Comparison of ENCODE assay signal across 11 cellular contexts in the genomic region with DNA sequence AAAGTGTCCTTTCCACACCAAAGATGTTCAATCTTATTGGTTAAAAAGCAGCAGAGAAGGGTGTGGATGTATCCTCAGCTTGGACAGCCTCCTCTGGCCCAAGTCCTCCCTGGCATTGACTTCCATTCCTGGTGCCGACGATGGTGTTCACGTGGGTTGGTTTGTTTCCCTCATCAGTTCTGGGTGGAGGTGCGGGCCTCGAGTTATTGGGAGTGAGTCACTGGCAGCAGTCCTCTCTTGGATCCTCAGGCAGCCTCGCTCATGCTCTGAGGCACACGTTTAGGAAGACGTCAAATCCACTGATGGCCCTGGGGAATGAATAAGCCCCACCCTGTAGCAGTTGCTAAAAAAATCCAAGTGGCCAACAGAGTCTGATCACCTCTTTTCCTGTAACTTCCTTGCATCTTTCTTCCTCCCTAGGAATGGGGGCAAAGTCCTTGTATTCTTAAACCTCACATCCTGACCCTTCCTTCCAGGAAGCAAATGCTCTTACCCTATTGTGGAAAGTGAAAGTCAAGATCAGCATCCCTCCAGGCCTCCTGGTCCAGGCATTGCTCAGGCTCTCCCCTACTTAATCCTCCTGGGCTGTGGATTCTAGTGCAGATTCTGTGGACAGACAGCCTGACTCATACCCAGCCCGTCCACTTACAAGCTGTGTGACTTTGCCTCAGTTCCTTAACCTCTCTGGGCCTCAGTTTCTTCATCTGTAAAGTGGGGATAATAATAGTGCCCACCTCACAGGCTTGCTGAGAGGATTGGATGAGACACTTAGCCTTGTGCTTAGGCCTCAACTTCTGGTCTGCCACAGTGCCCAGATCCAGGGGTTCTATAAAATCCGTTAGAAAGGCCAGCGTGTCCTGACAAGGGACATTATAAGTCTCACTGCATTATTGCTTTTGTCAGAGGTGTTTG.
DNase-seq lines count a peak whose midpoint lies in the region; ATAC-seq and TF ChIP-seq lines count a peak whose summit lies in the region.
"Had no signal": no experiment of that assay in that cellular context is flagged by ENCODE, and none has a peak within 500 bp of the region (broad histone marks: within the 10 kb centered on the region; RNA-seq: fewer than 3 reads in every experiment).

No MANE protein-coding gene starts in this region.

- POLR2A ChIA-PET in RWPE1 (lab: Yijun Ruan, JAX; ENCODE audit: low non-redundant PET): no interaction called here

- H3K4me2 ChIP-seq in BLaER1 treated with 17β-estradiol and CSF1 and Interleukin-3, amounts not matched to agents 10 nM and 100 nM: peak overlapping the region; percentile 4 to 64 (median 39); a peak in 16 of 22 replicates

- CTCF ChIA-PET in RWPE1 (lab: Yijun Ruan, JAX): no interaction called here

- H3K4me1 ChIP-seq in BLaER1 treated with 17β-estradiol and CSF1 and Interleukin-3, amounts not matched to agents 10 nM and 100 nM: peaks cover 4 to 28% (median 19%) of the 10 kb centered on the region in 10 experiments; a peak in 17 of 20 replicates
- no peaks in the 10 kb centered on the region for H3K4me1 ChIP-seq in upper lobe of right lung

- peak; percentile 87 for ATAC-seq in Right ventricle myocardium superior (ENCODE audit: poor library complexity)
- no peak for ATAC-seq in upper lobe of right lung
- no peak for ATAC-seq in GM21619 (IDR thresholded peaks at IDR 0.05; ENCODE audit: unreplicated experiment)
- ATAC-seq: activated T-helper 17 cell treated with anti-CD3 and anti-CD28 coated beads, Interleukin-2, amount 50 U/mL, for 72 hours had no signal

- intact Hi-C loops in Right ventricle myocardium superior (cut with DNase I): no loop called here
- intact Hi-C loops in posterior vena cava (cut with DNase I): no loop called here
- intact Hi-C loops in upper lobe of right lung (cut with DNase I): no loop called here

- no peak overlapping the region for H3K4me3 ChIP-seq in BLaER1 treated with 17β-estradiol and CSF1 and Interleukin-3, amounts not matched to agents 10 nM and 100 nM
- H3K4me3 ChIP-seq in upper lobe of right lung: no peak overlapping the region

- no peak overlapping the region for H3K9ac ChIP-seq in BLaER1 treated with 17β-estradiol and CSF1 and Interleukin-3, amounts not matched to agents 10 nM and 100 nM

- H3K27me3 ChIP-seq in BLaER1 treated with 17β-estradiol and CSF1 and Interleukin-3, amounts not matched to agents 10 nM and 100 nM: no peaks in the 10 kb centered on the region
- no peaks in the 10 kb centered on the region for H3K27me3 ChIP-seq in upper lobe of right lung

- H3K36me3 ChIP-seq in BLaER1 treated with 17β-estradiol and CSF1 and Interleukin-3, amounts not matched to agents 10 nM and 100 nM: no peaks in the 10 kb centered on the region
- no peaks in the 10 kb centered on the region for H3K36me3 ChIP-seq in upper lobe of right lung

- peak; percentile 11 for DNase-seq in RWPE1 (ENCODE audit: low spot score)
- DNase-seq in Right ventricle myocardium superior: peak; percentile 71
- peak; percentile 93 for DNase-seq in posterior vena cava (ENCODE audit: low spot score)
- no peak for DNase-seq in NCI-H2029 treated with DMSO at 0.1 percent for 48 hours (lab: John Stamatoyannopoulos, UW)
- DNase-seq in upper lobe of right lung: no peak
- no peak for DNase-seq in DMS79 treated with DMSO at 0.1 percent for 48 hours (lab: John Stamatoyannopoulos, UW)
- DNase-seq: CD8-positive, alpha-beta memory T cell; occipital lobe had no signal

- no peak overlapping the region for H3K27ac ChIP-seq in BLaER1 treated with 17β-estradiol and CSF1 and Interleukin-3, amounts not matched to agents 10 nM and 100 nM
- no peak overlapping the region for H3K27ac ChIP-seq in RWPE1
- H3K27ac ChIP-seq in upper lobe of right lung: no peak overlapping the region

- H4K20me1 ChIP-seq in BLaER1 treated with 17β-estradiol and CSF1 and Interleukin-3, amounts not matched to agents 10 nM and 100 nM: no peaks in the 10 kb centered on the region

- H3K9me3 ChIP-seq in BLaER1 treated with 17β-estradiol and CSF1 and Interleukin-3, amounts not matched to agents 10 nM and 100 nM (replicated peaks in 1 of 11): no peaks in the 10 kb centered on the region
- no peaks in the 10 kb centered on the region for H3K9me3 ChIP-seq in upper lobe of right lung

- TF ChIP-seq CTCF in RWPE1 (conservative IDR thresholded peaks at IDR 0.05; ENCODE audit: low read depth) (no peak), upper lobe of right lung (IDR thresholded peaks at IDR 0.05) (no peak)

Comparison
In these comparisons a context has a peak if more than half of its experiments do, and no peak if none do; other contexts are left out.
1. DNase-seq: peak in RWPE1 (single experiment), Right ventricle myocardium superior (single experiment) and posterior vena cava (single experiment); none in NCI-H2029 treated with DMSO at 0.1 percent for 48 hours (single experiment), upper lobe of right lung (single experiment) and DMS79 treated with DMSO at 0.1 percent for 48 hours (single experiment).